ENCODE assay signal across 1 cellular context in genomic region chr17:78601577-78602190, GRCh38.
TF ChIP-seq lines count a peak whose summit lies in the region.

No MANE protein-coding gene starts in this region.

TF ChIP-seq in HepG2, 621 proteins besides CTCF, POLR2A, EP300 and RAD21 (continued from another document and continues in another):
- TF ChIP-seq KAT8 (CRISPR knock-in tag; IDR thresholded peaks at IDR 0.05), result peak; percentile 88
- TF ChIP-seq MAFK (conservative IDR thresholded peaks at IDR 0.05 in 1 of 2, IDR thresholded peaks at IDR 0.05 in 1 of 2; ENCODE audit: low read length in 2 of 2), result peak; percentile 51 to 76; a peak in 3 of 4 replicates
- peak; percentile 92 for TF ChIP-seq ZNF609 (CRISPR knock-in tag; IDR thresholded peaks at IDR 0.05; ENCODE audit: borderline replicate concordance)
- no peak for TF ChIP-seq BCLAF1 (IDR thresholded peaks at IDR 0.05)
- peak; percentile 86 for TF ChIP-seq ZIK1 (CRISPR knock-in tag; IDR thresholded peaks at IDR 0.05; ENCODE audit: borderline replicate concordance, low read depth)
- TF ChIP-seq ATAD3A (CRISPR knock-in tag; IDR thresholded peaks at IDR 0.05), result no peak
- no peak; the same call in 1 of the 2 replicates for TF ChIP-seq HOXA5 (CRISPR knock-in tag; IDR thresholded peaks at IDR 0.05)
- no peak for TF ChIP-seq ZNF329 (CRISPR knock-in tag; IDR thresholded peaks at IDR 0.05; ENCODE audit: low read depth)
- TF ChIP-seq ZNF432 (CRISPR knock-in tag; IDR thresholded peaks at IDR 0.05; ENCODE audit: borderline replicate concordance), result no peak
- TF ChIP-seq ZNF597 (CRISPR knock-in tag; IDR thresholded peaks at IDR 0.05), result no peak
- TF ChIP-seq SOX6 (IDR thresholded peaks at IDR 0.05), result no peak
- TF ChIP-seq SOX6 (CRISPR knock-in tag; IDR thresholded peaks at IDR 0.05), result peak; percentile 92
- peak; percentile 61 for TF ChIP-seq TOPORS (CRISPR knock-in tag; IDR thresholded peaks at IDR 0.05)
- TF ChIP-seq DZIP1 (CRISPR knock-in tag; IDR thresholded peaks at IDR 0.05), result no peak
- TF ChIP-seq GATA4 (IDR thresholded peaks at IDR 0.05; ENCODE audit: borderline replicate concordance, low read depth), result peak; percentile 60; the same call in 1 of the 2 replicates
- no peak for TF ChIP-seq ZNF615 (CRISPR knock-in tag; IDR thresholded peaks at IDR 0.05; ENCODE audit: borderline replicate concordance)
- TF ChIP-seq ZBTB49 (CRISPR knock-in tag; IDR thresholded peaks at IDR 0.05; ENCODE audit: borderline replicate concordance), result no peak
- TF ChIP-seq MXD3 (CRISPR knock-in tag; IDR thresholded peaks at IDR 0.05), result 0 out of 2 replicates have a peak, but pooled peaks have one; percentile 34
- TF ChIP-seq PHF5A (CRISPR knock-in tag; IDR thresholded peaks at IDR 0.05; ENCODE audit: low read depth, unreplicated experiment), result peak; percentile 71
- peak; percentile 96 for TF ChIP-seq HDAC1 (CRISPR knock-in tag; IDR thresholded peaks at IDR 0.05)
- TF ChIP-seq ARID2 (CRISPR knock-in tag; IDR thresholded peaks at IDR 0.05; ENCODE audit: borderline replicate concordance), result peak; percentile 80
- TF ChIP-seq ZNF724P (CRISPR knock-in tag; IDR thresholded peaks at IDR 0.05; ENCODE audit: borderline replicate concordance), result 0 out of 2 replicates have a peak, but pooled peaks have one; percentile 71
- peak; percentile 90; the same call in 1 of the 2 replicates for TF ChIP-seq ZSCAN9 (CRISPR knock-in tag; IDR thresholded peaks at IDR 0.05; ENCODE audit: borderline replicate concordance)
- no peak for TF ChIP-seq HNRNPUL1 (IDR thresholded peaks at IDR 0.05; ENCODE audit: low read depth, low read length)
- TF ChIP-seq ZBTB4 (CRISPR knock-in tag; IDR thresholded peaks at IDR 0.05; ENCODE audit: borderline replicate concordance), result peak; percentile 90; the same call in 1 of the 2 replicates
- TF ChIP-seq ZNF768 (CRISPR knock-in tag; IDR thresholded peaks at IDR 0.05), result no peak
- no peak for TF ChIP-seq ZNF570 (CRISPR knock-in tag; IDR thresholded peaks at IDR 0.05; ENCODE audit: borderline replicate concordance)
- peak; percentile 96 for TF ChIP-seq MEIS1 (CRISPR knock-in tag; IDR thresholded peaks at IDR 0.05; ENCODE audit: borderline replicate concordance)
- TF ChIP-seq ZBTB2 (CRISPR knock-in tag; IDR thresholded peaks at IDR 0.05; ENCODE audit: low read depth), result no peak
- TF ChIP-seq ZNF773 (CRISPR knock-in tag; IDR thresholded peaks at IDR 0.05; ENCODE audit: borderline replicate concordance), result no peak
- TF ChIP-seq ZEB1 (IDR thresholded peaks at IDR 0.05; ENCODE audit: insufficient replicate concordance, low read depth), result peak; percentile 94
- no peak for TF ChIP-seq ATF5 (CRISPR knock-in tag; IDR thresholded peaks at IDR 0.05; ENCODE audit: low read depth)
- TF ChIP-seq NFIB (CRISPR knock-in tag; IDR thresholded peaks at IDR 0.05; ENCODE audit: borderline replicate concordance), result no peak
- TF ChIP-seq ZNF800 (CRISPR knock-in tag; IDR thresholded peaks at IDR 0.05), result peak; percentile 65; the same call in 1 of the 2 replicates
- TF ChIP-seq ATF7-NPFF (CRISPR knock-in tag; IDR thresholded peaks at IDR 0.05; ENCODE audit: low read depth), result peak; percentile 47; the same call in 1 of the 2 replicates
